ENCODE assay signal across 30 cellular contexts in the genomic region with DNA sequence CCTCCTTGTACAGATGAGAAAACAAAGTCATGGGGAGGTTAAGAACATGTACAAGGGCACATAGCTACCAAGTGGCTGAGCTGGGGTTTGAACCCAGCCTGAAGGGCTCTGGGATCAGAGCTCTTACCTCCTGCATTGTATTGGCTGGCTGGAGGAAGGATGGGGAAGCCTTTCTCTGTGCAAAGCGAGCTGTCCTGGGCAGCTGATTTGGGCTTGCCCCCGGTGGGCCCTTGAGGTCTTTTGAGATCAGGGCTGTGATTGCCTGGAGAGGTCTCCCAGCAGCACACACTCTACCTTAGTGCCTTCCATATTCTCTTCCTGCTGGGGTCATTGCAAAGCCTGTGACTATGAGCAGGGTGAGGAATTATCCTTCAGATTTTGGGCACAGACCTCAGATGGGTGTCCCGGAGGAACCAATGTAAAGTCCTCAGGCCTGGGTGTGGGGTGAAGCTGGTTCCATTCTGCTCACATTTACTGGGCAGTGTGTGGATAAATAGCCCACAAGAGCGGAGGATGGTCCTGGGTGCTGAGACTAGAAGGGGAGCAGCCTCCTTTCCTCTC. TPM values are rescaled to one million over a fixed set of nuclear protein-coding genes. Genes with fewer than 3 reads are reported as not detected.
DNase-seq lines count a peak whose midpoint lies in the region; ATAC-seq and TF ChIP-seq lines count a peak whose summit lies in the region.
"Had no signal": no experiment of that assay in that cellular context is flagged by ENCODE, and none has a peak within 500 bp of the region (broad histone marks: within the 10 kb centered on the region; RNA-seq: fewer than 3 reads in every experiment).

No MANE protein-coding gene starts in this region.

- H3K27me3 ChIP-seq in right atrium auricular region, result no peaks in the 10 kb centered on the region
- no peaks in the 10 kb centered on the region for H3K27me3 ChIP-seq in heart right ventricle
- H3K27me3 ChIP-seq in Panc1 (ENCODE audit: control insufficient read depth, insufficient read depth, low read length), result no peaks in the 10 kb centered on the region
- H3K27me3 ChIP-seq in tibial artery, result no peaks in the 10 kb centered on the region
- H3K27me3 ChIP-seq: body of pancreas, vagina had no signal

- CTCF ChIA-PET in Panc1 (lab: Charles Lee), result no interaction called here

- peak; percentile 55 for DNase-seq in right atrium auricular region (ENCODE audit: low spot score)
- DNase-seq in heart right ventricle, result no peak
- no peak for DNase-seq in Panc1 (ENCODE audit: low read depth, low spot score)
- DNase-seq in left lobe of liver (ENCODE audit: low spot score), result peak; percentile 37
- peak in 1 of 2 donors; percentile 59 for DNase-seq in tibial artery
- DNase-seq in amniotic stem cell (lab: John Stamatoyannopoulos, UW), result no peak
- DNase-seq: activated CD4-positive, alpha-beta T cell treated with anti-CD3 and anti-CD28 coated beads, Interleukin-2, amount 50 U/mL, for 1 hour; activated CD8-positive, alpha-beta memory T cell treated with anti-CD3 and anti-CD28 coated beads, Interleukin-2, amount 50 U/mL, for 48 hours; effector CD8-positive, alpha-beta T cell; erythroblast; left colon; mesenchymal stem cell; NCI-H2171; NCI-H526; SK-N-SH; stimulated activated CD4-positive, alpha-beta T cell treated with anti-CD3 and anti-CD28 coated beads, Interleukin-2, amount 100 ng/mL, for 48 hours had no signal

- no peak overlapping the region for H3K27ac ChIP-seq in right atrium auricular region
- no peak overlapping the region for H3K27ac ChIP-seq in heart right ventricle
- peak overlapping the region; percentile 98 for H3K27ac ChIP-seq in Panc1 (ENCODE audit: low read length)
- peak overlapping the region; percentile 45 to 64 for H3K27ac ChIP-seq in tibial artery
- H3K27ac ChIP-seq: vagina, VCaP had no signal

- ATAC-seq in heart right ventricle (no peak), Panc1 (no peak), left lobe of liver (no peak), GM21529 (IDR thresholded peaks at IDR 0.05; ENCODE audit: unreplicated experiment) (no peak)
- no peak for ATAC-seq in activated CD4-positive, CD25-positive, alpha-beta regulatory T cell treated with anti-CD3 and anti-CD28 coated beads, Interleukin-2, amount 50 U/mL, for 24 hours
- ATAC-seq: A549; stimulated activated effector memory CD8-positive, alpha-beta T cell treated with anti-CD3 and anti-CD28 coated beads, Interleukin-12 subunit alpha, Interleukin-12 subunit beta, amount 100 ng/mL, for 72 hours had no signal

- no TSS peak for BruUV-seq in Panc1 (replicated peaks; lab: Mats Ljungman, UMichigan)

- WGBS in heart right ventricle, 2 donors, result 98 to 99% methylated on average over 4 of the region's 4 CpGs

- TF ChIP-seq CTCF in right atrium auricular region (IDR thresholded peaks at IDR 0.05) (no peak), heart right ventricle (IDR thresholded peaks at IDR 0.05) (no peak), Panc1 (IDR thresholded peaks at IDR 0.05) (no peak), tibial artery (IDR thresholded peaks at IDR 0.05) (no peak)

- H3K4me1 ChIP-seq in right atrium auricular region, result peaks cover 0 to 30% of the 10 kb centered on the region in 2 donors
- peaks cover 2 to 73% (median 27%) of the 10 kb centered on the region in 9 donors for H3K4me1 ChIP-seq in heart right ventricle
- peaks cover 39% of the 10 kb centered on the region for H3K4me1 ChIP-seq in Panc1 (ENCODE audit: control insufficient read depth, insufficient read depth, low read length)
- peaks cover 0 to 47% (median 31%) of the 10 kb centered on the region in 4 donors for H3K4me1 ChIP-seq in tibial artery
- H3K4me1 ChIP-seq: body of pancreas had no signal

- in situ Hi-C loops in Panc1 (cut with HindIII; ENCODE audit: low pct_unique_long_range_greater_than_20kb, low sequenced_read_pairs), result no loop called here

- intact Hi-C loops in heart right ventricle (cut with DNase I), result loop anchor here in 1 of 10 donors (5.0 kb wide), 1 partner anchor 85 kb away; no protein-coding TSS in a partner anchor
- intact Hi-C loops in Panc1 (cut with micrococcal nuclease; ENCODE audit: unreplicated experiment), result no loop called here
- intact Hi-C loops in tibial artery (cut with DNase I; ENCODE audit: low total_unique reads), result no loop called here

- H3K9me3 ChIP-seq in right atrium auricular region, result peaks cover 3 to 9% of the 10 kb centered on the region in 2 donors
- peaks cover 0 to 13% (median 7%) of the 10 kb centered on the region in 11 donors for H3K9me3 ChIP-seq in heart right ventricle
- peaks cover 3% of the 10 kb centered on the region; the same call in 1 of the 2 replicates for H3K9me3 ChIP-seq in Panc1 (ENCODE audit: control insufficient read depth, insufficient read depth, low read depth, low read length)
- H3K9me3 ChIP-seq in tibial artery, result peaks cover 0 to 6% (median 5%) of the 10 kb centered on the region in 3 donors
- H3K9me3 ChIP-seq: SK-N-SH, vagina had no signal

- no peak overlapping the region for H3K4me3 ChIP-seq in right atrium auricular region
- H3K4me3 ChIP-seq in heart right ventricle, result no peak overlapping the region
- H3K4me3 ChIP-seq in Panc1 (ENCODE audit: low read depth in 2 of 2, low read length in 2 of 2), result no peak overlapping the region
- no peak overlapping the region for H3K4me3 ChIP-seq in tibial artery
- H3K4me3 ChIP-seq: A549, body of pancreas, vagina had no signal

- POLR2A ChIA-PET in Panc1 (lab: Charles Lee), result interaction anchor here (0.5 kb wide), 1 partner anchor 150 kb away, joined by 4 read pairs; no protein-coding TSS in a partner anchor

- H3K36me3 ChIP-seq in right atrium auricular region, result no peaks in the 10 kb centered on the region
- no peaks in the 10 kb centered on the region for H3K36me3 ChIP-seq in heart right ventricle
- no peaks in the 10 kb centered on the region for H3K36me3 ChIP-seq in Panc1 (ENCODE audit: control insufficient read depth, insufficient read depth, low read length)
- H3K36me3 ChIP-seq in tibial artery, result no peaks in the 10 kb centered on the region
- H3K36me3 ChIP-seq: vagina had no signal

RNA-seq across cellular contexts. Expression of gene EPS8L3, which starts 53.3 kb away (rescaled TPM):
- total RNA-seq in right atrium auricular region (under 1 TPM in 1 of 2 donors, not detected in 1; 0.19 TPM), heart right ventricle (under 1 TPM in 3 of 10 donors, not detected in 7; 0.49 to 0.61 (median 0.56) TPM), Panc1 (2021; ENCODE audit: unreplicated experiment) (not detected), left lobe of liver (0.15 TPM)
- not detected for polyA plus RNA-seq in heart right ventricle
- not detected for polyA plus RNA-seq in Panc1 (2012; ENCODE audit: insufficient read length)
- total RNA-seq: Daoy; fibroblast of villous mesenchyme; HT1080; omental fat pad; renal cortical epithelial cell; T-helper 2 cell treated with Interferon-gamma antibody and Interleukin-4, amounts not matched to agents 100 ng/mL and 5 ng/mL, for 36 hours; temporal lobe; vagina had no signal
- polyA plus RNA-seq: SK-N-SH had no signal

Comparison
In these comparisons a context has a peak if more than half of its experiments do, and no peak if none do; other contexts are left out.
1. DNase-seq: peak in right atrium auricular region (single experiment) and left lobe of liver (single experiment); none in heart right ventricle (0 of 2), Panc1 (single experiment) and amniotic stem cell (single experiment).
2. H3K27ac ChIP-seq: peak in Panc1 (single experiment) and tibial artery (2 of 2); none in right atrium auricular region (0 of 2) and heart right ventricle (0 of 10).